ENCODE assay signal across 11 cellular contexts in the genomic region with DNA sequence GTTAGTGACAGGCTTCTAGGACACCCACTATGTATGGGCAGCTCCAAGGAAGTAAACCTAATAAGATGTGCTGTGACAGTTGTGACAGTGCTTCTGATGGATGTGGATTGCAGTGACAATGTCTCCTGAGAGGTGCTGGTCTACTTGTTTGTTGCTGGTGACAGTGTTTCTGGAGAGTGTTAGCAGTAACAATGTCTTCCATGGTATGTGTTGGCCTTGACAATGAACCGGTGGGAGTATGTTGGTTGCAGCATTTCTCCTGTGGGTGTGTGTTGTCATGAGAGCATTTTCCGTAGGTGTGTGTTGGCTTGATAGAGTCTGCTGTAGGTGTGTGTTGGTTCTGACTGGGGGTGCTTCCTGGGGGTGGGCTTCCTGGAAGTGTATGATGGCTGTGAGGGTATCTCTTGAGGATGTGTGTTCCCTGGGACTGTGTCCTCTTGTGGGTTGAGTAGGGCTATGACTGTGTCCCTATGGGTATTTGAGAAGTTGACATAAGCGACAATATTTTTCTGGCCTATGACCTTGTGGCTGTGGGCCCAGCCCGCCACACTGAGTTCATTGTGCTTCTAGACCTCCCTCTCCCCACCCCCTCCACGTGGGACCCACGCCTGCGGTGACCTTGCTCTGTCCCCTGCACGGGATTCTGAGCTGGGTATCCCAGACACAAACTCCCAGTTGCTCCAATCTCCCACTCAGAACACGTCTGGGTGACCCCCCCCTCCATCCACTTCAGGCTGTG. TPM values are rescaled to one million over a fixed set of nuclear protein-coding genes. Genes with fewer than 3 reads are reported as not detected.
DNase-seq lines count a peak whose midpoint lies in the region; ATAC-seq, FAIRE-seq and TF ChIP-seq lines count a peak whose summit lies in the region.
"Had no signal": no experiment of that assay in that cellular context is flagged by ENCODE, and none has a peak within 500 bp of the region (broad histone marks: within the 10 kb centered on the region; RNA-seq: fewer than 3 reads in every experiment).

No MANE protein-coding gene starts in this region.

- H3K27me3 ChIP-seq in smooth muscle cell (ENCODE audit: low read depth): no peaks in the 10 kb centered on the region

- peaks cover 6% of the 10 kb centered on the region for H3K4me1 ChIP-seq in smooth muscle cell (ENCODE audit: low read depth)

- peak overlapping the region; percentile 75 for H2AFZ ChIP-seq in smooth muscle cell (ENCODE audit: low read depth)

- peak; percentile 24 for FAIRE-seq in GM12892 (lab: Jason Lieb, UNC)
- FAIRE-seq: GM19239 had no signal

- in situ Hi-C loops in astrocyte of the spinal cord (cut with HindIII; ENCODE audit: low sequenced_read_pairs): no loop called here

- peak overlapping the region; percentile 86 for H3K4me2 ChIP-seq in smooth muscle cell

- peaks cover 26% of the 10 kb centered on the region for H3K79me2 ChIP-seq in smooth muscle cell (ENCODE audit: low read depth)

- no peak for TF ChIP-seq POLR2A in GM12892 (IDR thresholded peaks at IDR 0.05; ENCODE audit: low read depth, low read length)

- H3K9ac ChIP-seq in smooth muscle cell (ENCODE audit: low read depth): peak overlapping the region; percentile 39

- TF ChIP-seq CTCF in astrocyte of the spinal cord (IDR thresholded peaks at IDR 0.05; ENCODE audit: low read depth, low read length) (no peak), smooth muscle cell (IDR thresholded peaks at IDR 0.05; ENCODE audit: borderline replicate concordance, insufficient read depth, poor library complexity, severe bottlenecking) (no peak)

- H3K4me3 ChIP-seq in astrocyte of the spinal cord (ENCODE audit: low read depth, low read length) (peak overlapping the region; percentile 52), smooth muscle cell (peak overlapping the region; percentile 65)

- peaks cover 36% of the 10 kb centered on the region for H4K20me1 ChIP-seq in smooth muscle cell (ENCODE audit: low read depth)

- 69% methylated on average over 9 of the region's 9 CpGs for WGBS in smooth muscle cell (ENCODE audit: low lambda C conversion rate)

- peak overlapping the region; percentile 11 for H3K27ac ChIP-seq in smooth muscle cell (ENCODE audit: low read depth)

- H3K36me3 ChIP-seq in smooth muscle cell (ENCODE audit: low read depth): no peaks in the 10 kb centered on the region

- ATAC-seq in HG03520 (IDR thresholded peaks at IDR 0.05; ENCODE audit: unreplicated experiment) (no peak), GM18870 (IDR thresholded peaks at IDR 0.05; ENCODE audit: unreplicated experiment) (no peak)

- no peaks in the 10 kb centered on the region for H3K9me3 ChIP-seq in smooth muscle cell (replicated peaks; ENCODE audit: low read depth)

- DNase-seq in GM12892 (ENCODE audit: insufficient read length): no peak
- no peak for DNase-seq in astrocyte of the spinal cord (ENCODE audit: low read depth, low spot score)
- DNase-seq in left kidney (ENCODE audit: low read depth, low spot score): peak; percentile 6
- no peak for DNase-seq in smooth muscle cell (lab: John Stamatoyannopoulos, UW; ENCODE audit: unreplicated experiment)
- DNase-seq in DMS114 treated with DMSO at 0.1 percent for 48 hours (lab: John Stamatoyannopoulos, UW; ENCODE audit: unreplicated experiment): no peak
- no peak for DNase-seq in NCI-H2171 treated with DMSO at 0.1 percent for 48 hours (lab: John Stamatoyannopoulos, UW)
- DNase-seq: effector CD4-positive, alpha-beta T cell; NCI-H1105 had no signal

- H3F3A ChIP-seq in smooth muscle cell (ENCODE audit: low read depth): no peaks in the 10 kb centered on the region

RNA-seq across cellular contexts. Expression of a gene that starts 1.2 kb away (rescaled TPM):
- polyA plus RNA-seq in GM12892 (2012; ENCODE audit: missing spikeins): 0.34 TPM
- total RNA-seq in smooth muscle cell: 25.1 and 34.2 TPM in 2 replicates
- 21.0 and 24.5 TPM in 2 replicates for polyA plus RNA-seq in smooth muscle cell

RNA-seq across cellular contexts. Expression of a gene that starts 28.7 kb away (rescaled TPM):
- 92.5 TPM for polyA plus RNA-seq in GM12892 (2012; ENCODE audit: missing spikeins)
- 64.0 and 132 TPM in 2 replicates for total RNA-seq in smooth muscle cell
- polyA plus RNA-seq in smooth muscle cell: 77.4 and 98.4 TPM in 2 replicates

RNA-seq across cellular contexts. Expression of a gene that starts 35.2 kb away (rescaled TPM):
- polyA plus RNA-seq in GM12892 (2012; ENCODE audit: missing spikeins): 29.4 TPM
- total RNA-seq in smooth muscle cell: 21.6 and 37.3 TPM in 2 replicates
- 54.1 and 55.4 TPM in 2 replicates for polyA plus RNA-seq in smooth muscle cell

RNA-seq across cellular contexts. Expression of a gene that starts 42.4 kb away (rescaled TPM):
- 227 TPM for polyA plus RNA-seq in GM12892 (2012; ENCODE audit: missing spikeins)
- total RNA-seq in smooth muscle cell: 67.9 and 83.3 TPM in 2 replicates
- 373 and 378 TPM in 2 replicates for polyA plus RNA-seq in smooth muscle cell

RNA-seq across cellular contexts. Expression of a gene that starts 50.9 kb away (rescaled TPM):
- 72.8 TPM for polyA plus RNA-seq in GM12892 (2012; ENCODE audit: missing spikeins)
- total RNA-seq in smooth muscle cell: 138 and 166 TPM in 2 replicates
- 236 and 238 TPM in 2 replicates for polyA plus RNA-seq in smooth muscle cell
